ENCODE assay signal across 7 cellular contexts in the genomic region with DNA sequence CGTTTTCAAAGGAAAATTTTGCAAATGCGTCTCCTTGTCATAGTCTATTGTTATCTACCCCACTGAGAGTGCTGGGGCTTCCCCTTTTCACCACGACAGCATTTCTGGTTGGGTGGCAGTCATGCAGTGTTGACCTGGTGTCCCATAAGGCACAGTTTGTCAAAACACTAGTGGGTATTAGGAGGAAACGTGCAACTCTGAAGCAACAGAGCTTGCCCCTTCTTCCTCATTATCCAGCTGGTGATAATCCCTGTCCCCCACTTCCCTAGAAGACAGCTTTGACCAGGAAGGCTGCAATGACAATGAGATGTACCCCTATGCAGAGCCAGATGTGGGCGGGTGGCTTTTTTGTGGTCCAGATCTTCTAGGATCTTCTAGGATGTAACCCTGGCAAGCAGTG. TPM values are rescaled to one million over a fixed set of nuclear protein-coding genes. Genes with fewer than 3 reads are reported as not detected.
DNase-seq lines count a peak whose midpoint lies in the region; ATAC-seq and TF ChIP-seq lines count a peak whose summit lies in the region.

No MANE protein-coding gene starts in this region.

- no peaks in the 10 kb centered on the region for H3K9me3 Mint-ChIP-seq in activated CD8-positive, alpha-beta T cell treated with anti-CD3 and anti-CD28 coated beads, Interleukin-2, amount 10 ng/mL, durations not matched to agents 7 days and 5 days (ENCODE audit: insufficient read depth)
- no peaks in the 10 kb centered on the region for H3K9me3 Mint-ChIP-seq in nephron progenitor cell

- H3K27me3 Mint-ChIP-seq in activated CD8-positive, alpha-beta T cell treated with anti-CD3 and anti-CD28 coated beads, Interleukin-2, amount 10 ng/mL, durations not matched to agents 7 days and 5 days (ENCODE audit: low read depth) = no peaks in the 10 kb centered on the region
- peaks cover 88% of the 10 kb centered on the region for H3K27me3 Mint-ChIP-seq in nephron progenitor cell (ENCODE audit: low read depth, poor library complexity)

- H3K4me1 Mint-ChIP-seq in activated CD8-positive, alpha-beta T cell treated with anti-CD3 and anti-CD28 coated beads, Interleukin-2, amount 10 ng/mL, durations not matched to agents 7 days and 5 days (ENCODE audit: low read depth) = peaks cover 47% of the 10 kb centered on the region
- H3K4me1 Mint-ChIP-seq in nephron progenitor cell = peaks cover 6% of the 10 kb centered on the region

- POLR2A ChIA-PET in activated CD8-positive, alpha-beta T cell treated with anti-CD3 and anti-CD28 coated beads, Interleukin-2, amount 10 ng/mL, durations not matched to agents 7 days and 5 days (lab: Charles Lee) = interaction anchor here (1.2 to 2.9 kb wide), 5 partner anchors 21 to 85 kb away, joined by 3 to 23 read pairs (median 13); partner anchors contain the start of gene PGM2

- peak; percentile 60 for DNase-seq in activated CD8-positive, alpha-beta T cell treated with anti-CD3 and anti-CD28 coated beads, Interleukin-2, amount 10 ng/mL, durations not matched to agents 7 days and 5 days
- no peak for DNase-seq in nephron progenitor cell
- DNase-seq in NCI-H226 = no peak
- DNase-seq in NCI-H1436 treated with DMSO at 0.1 percent for 48 hours (lab: John Stamatoyannopoulos, UW) = no peak
- DNase-seq in EL = no peak

- H3K4me3 Mint-ChIP-seq in activated CD8-positive, alpha-beta T cell treated with anti-CD3 and anti-CD28 coated beads, Interleukin-2, amount 10 ng/mL, durations not matched to agents 7 days and 5 days = peak overlapping the region; percentile 95
- H3K4me3 Mint-ChIP-seq in nephron progenitor cell = peak overlapping the region; percentile 40

- CTCF ChIA-PET in activated CD8-positive, alpha-beta T cell treated with anti-CD3 and anti-CD28 coated beads, Interleukin-2, amount 10 ng/mL, durations not matched to agents 7 days and 5 days (lab: Charles Lee) = interaction anchor here (1.1 kb wide), 2 partner anchors 89 to 290 kb away, joined by 3 to 4 read pairs; no protein-coding TSS in a partner anchor

- ATAC-seq in GM19452 (IDR thresholded peaks at IDR 0.05; ENCODE audit: unreplicated experiment) = peak; percentile 44
- peak; percentile 49 for ATAC-seq in HG03460 (IDR thresholded peaks at IDR 0.05; ENCODE audit: unreplicated experiment)
- ATAC-seq in activated CD8-positive, alpha-beta T cell treated with anti-CD3 and anti-CD28 coated beads, Interleukin-2, amount 10 ng/mL, durations not matched to agents 7 days and 5 days = peak; percentile 40

- TF ChIP-seq CTCF in nephron progenitor cell (IDR thresholded peaks at IDR 0.05) = no peak

- H3K36me3 Mint-ChIP-seq in activated CD8-positive, alpha-beta T cell treated with anti-CD3 and anti-CD28 coated beads, Interleukin-2, amount 10 ng/mL, durations not matched to agents 7 days and 5 days (ENCODE audit: low read depth) = peaks cover 32% of the 10 kb centered on the region
- H3K36me3 Mint-ChIP-seq in nephron progenitor cell (ENCODE audit: low read depth) = no peaks in the 10 kb centered on the region

- H3K27ac Mint-ChIP-seq in activated CD8-positive, alpha-beta T cell treated with anti-CD3 and anti-CD28 coated beads, Interleukin-2, amount 10 ng/mL, durations not matched to agents 7 days and 5 days = peak overlapping the region; percentile 97
- no peak overlapping the region for H3K27ac Mint-ChIP-seq in nephron progenitor cell

RNA-seq across cellular contexts. Expression of gene TBC1D1, which starts 1.8 kb away (rescaled TPM):
- 10 to 100 TPM; 84.4 to 87.6 TPM for total RNA-seq in activated CD8-positive, alpha-beta T cell treated with anti-CD3 and anti-CD28 coated beads, Interleukin-2, amount 10 ng/mL, durations not matched to agents 7 days and 5 days
